Comparison of ENCODE assay signal across 11 cellular contexts in genomic region chr3:113769551-113769950, GRCh38. TPM values are rescaled to one million over a fixed set of nuclear protein-coding genes. Genes with fewer than 3 reads are reported as not detected.
DNase-seq lines count a peak whose midpoint lies in the region; ATAC-seq and TF ChIP-seq lines count a peak whose summit lies in the region.
"Had no signal": no experiment of that assay in that cellular context is flagged by ENCODE, and none has a peak within 500 bp of the region (broad histone marks: within the 10 kb centered on the region; RNA-seq: fewer than 3 reads in every experiment).

No MANE protein-coding gene starts in this region.

- no peak overlapping the region for H3K27ac Mint-ChIP-seq in activated naive CD4-positive, alpha-beta T cell treated with anti-CD3 and anti-CD28 coated beads, Interleukin-2, amount 50 U/mL, for 72 hours
- H3K27ac Mint-ChIP-seq: activated T-helper 2 cell treated with anti-CD3 and anti-CD28 coated beads, Interferon-gamma antibody, Interleukin-2, Interleukin-4, amounts not matched to agents 10 μg/mL and 5 μg/mL and 100 μg/mL, durations not matched to agents 14 hours and 24 hours and 36 hours; H9 had no signal

- no peaks in the 10 kb centered on the region for H3K36me3 ChIP-seq in KMS-11 (ENCODE audit: insufficient read depth)
- H3K36me3 ChIP-seq: BLaER1 had no signal

- H4K20me1 ChIP-seq in KMS-11 (ENCODE audit: insufficient read depth), result no peaks in the 10 kb centered on the region
- H4K20me1 ChIP-seq: BLaER1 had no signal

- H3K4me3 ChIP-seq in KMS-11 (IDR thresholded peaks at IDR 0.05; ENCODE audit: insufficient read depth, low read depth, low read length) (no peak overlapping the region), fibroblast of mammary gland (ENCODE audit: control insufficient read depth, low read depth, low read length) (no peak overlapping the region)
- H3K4me3 ChIP-seq: BLaER1 had no signal

- no peak overlapping the region for H3K9ac ChIP-seq in KMS-11
- H3K9ac ChIP-seq: BLaER1 had no signal

- H3K4me2 ChIP-seq in KMS-11, result peak overlapping the region; percentile 49
- H3K4me2 ChIP-seq: BLaER1 had no signal

- peak overlapping the region; percentile 23; the same call in 1 of the 2 replicates for H3K27ac ChIP-seq in KMS-11
- H3K27ac ChIP-seq: BLaER1 had no signal

- H3K36me3 Mint-ChIP-seq in activated naive CD4-positive, alpha-beta T cell treated with anti-CD3 and anti-CD28 coated beads, Interleukin-2, amount 50 U/mL, for 72 hours, result no peaks in the 10 kb centered on the region

- H3K27me3 ChIP-seq in KMS-11 (ENCODE audit: insufficient read depth, low read depth), result no peaks in the 10 kb centered on the region
- H3K27me3 ChIP-seq: BLaER1 had no signal

- H3K79me2 ChIP-seq in KMS-11 (ENCODE audit: insufficient read depth, low read depth), result no peaks in the 10 kb centered on the region

- H2AFZ ChIP-seq in KMS-11 (ENCODE audit: low read depth), result no peak overlapping the region

- ATAC-seq in activated naive CD4-positive, alpha-beta T cell treated with anti-CD3 and anti-CD28 coated beads, Interleukin-2, amount 50 U/mL, for 72 hours, result peak; percentile 61 to 73

- TF ChIP-seq CTCF in KMS-11 (conservative IDR thresholded peaks at IDR 0.05; ENCODE audit: low read depth, low read length) (no peak), fibroblast of mammary gland (conservative IDR thresholded peaks at IDR 0.05; ENCODE audit: control insufficient read depth, insufficient read depth, low read depth, low read length) (peak; percentile 10)

- no peaks in the 10 kb centered on the region for H3K9me3 Mint-ChIP-seq in activated naive CD4-positive, alpha-beta T cell treated with anti-CD3 and anti-CD28 coated beads, Interleukin-2, amount 50 U/mL, for 72 hours
- H3K9me3 Mint-ChIP-seq: activated T-helper 2 cell treated with anti-CD3 and anti-CD28 coated beads, Interferon-gamma antibody, Interleukin-2, Interleukin-4, amounts not matched to agents 10 μg/mL and 5 μg/mL and 100 μg/mL, durations not matched to agents 14 hours and 24 hours and 36 hours; H9 had no signal

- H3K4me1 ChIP-seq in KMS-11 (ENCODE audit: low read depth, poor library complexity, severe bottlenecking), result peaks cover 15% of the 10 kb centered on the region

- no peak for DNase-seq in activated naive CD4-positive, alpha-beta T cell treated with anti-CD3 and anti-CD28 coated beads, Interleukin-2, amount 50 U/mL, for 72 hours (ENCODE audit: low spot score in 2 of 2)
- DNase-seq in activated naive CD4-positive, alpha-beta T cell (lab: John Stamatoyannopoulos, UW), result no peak
- peak; percentile 54 for DNase-seq in fibroblast of mammary gland (ENCODE audit: low read depth)
- DNase-seq in SK-N-DZ (ENCODE audit: low spot score), result no peak
- DNase-seq in occipital lobe (lab: John Stamatoyannopoulos, UW), result no peak
- no peak for DNase-seq in activated CD4-positive, alpha-beta T cell treated with anti-CD3 and anti-CD28 coated beads, Interleukin-2, amount 50 U/mL, for 48 hours
- DNase-seq in anterior cingulate cortex (lab: John Stamatoyannopoulos, UW), result no peak
- DNase-seq: H9 had no signal

RNA-seq across cellular contexts. Expression of gene ATP6V1A, which starts 22.7 kb away (rescaled TPM):
- 10 to 100 TPM; 48.8 to 69.5 TPM for total RNA-seq in activated naive CD4-positive, alpha-beta T cell treated with anti-CD3 and anti-CD28 coated beads, Interleukin-2, amount 50 U/mL, for 72 hours
- polyA plus RNA-seq in SK-N-DZ (2014; cell fraction: cytosol; rRNA removed), result 58.5 and 66.0 TPM in 2 replicates
- polyA plus RNA-seq in SK-N-DZ (2014; cell fraction: nucleus; rRNA removed), result 15.2 and 21.6 TPM in 2 replicates
- 218 TPM for total RNA-seq in occipital lobe

RNA-seq across cellular contexts. Expression of gene NAA50, which starts 23.5 kb away (rescaled TPM):
- 100 to 1,000 TPM; 101 to 109 TPM for total RNA-seq in activated naive CD4-positive, alpha-beta T cell treated with anti-CD3 and anti-CD28 coated beads, Interleukin-2, amount 50 U/mL, for 72 hours
- polyA plus RNA-seq in SK-N-DZ (2014; cell fraction: cytosol; rRNA removed), result 94.9 and 132 TPM in 2 replicates
- 69.1 and 70.8 TPM in 2 replicates for polyA plus RNA-seq in SK-N-DZ (2014; cell fraction: nucleus; rRNA removed)
- total RNA-seq in occipital lobe, result 86.4 TPM
